8 cellular contexts compared by ENCODE assay signal in genomic region chr19:4390017-4390861, GRCh38. TPM values are rescaled to one million over a fixed set of nuclear protein-coding genes. Genes with fewer than 3 reads are reported as not detected.
DNase-seq lines count a peak whose midpoint lies in the region; ATAC-seq and TF ChIP-seq lines count a peak whose summit lies in the region.

No MANE protein-coding gene starts in this region.

- intact Hi-C loops in A673 (cut with micrococcal nuclease; ENCODE audit: unreplicated experiment): no loop called here

- H3K27ac ChIP-seq in A673 (ENCODE audit: low read depth, low read length, poor library complexity, severe bottlenecking) (peak overlapping the region; percentile 76), duodenal mucosa (ENCODE audit: low read depth, low read length) (peak overlapping the region; percentile 26)

- H3K36me3 ChIP-seq in A673 (ENCODE audit: insufficient read depth, low read length, poor library complexity, severe bottlenecking) (peaks cover 3% of the 10 kb centered on the region), duodenal mucosa (ENCODE audit: control insufficient read depth in 1 of 2, insufficient read depth in 2 of 2, low read length in 2 of 2) (peaks cover 10 to 33% of the 10 kb centered on the region in 2 donors), mucosa of stomach (ENCODE audit: control insufficient read depth, insufficient read depth, low read length) (peaks cover 7% of the 10 kb centered on the region)

- H3K9me3 ChIP-seq in A673 (ENCODE audit: low read depth, low read length, poor library complexity, severe bottlenecking) (no peaks in the 10 kb centered on the region), duodenal mucosa (ENCODE audit: control insufficient read depth in 1 of 2, low read length in 2 of 2) (no peaks in the 10 kb centered on the region), mucosa of stomach (ENCODE audit: control insufficient read depth, low read length) (no peaks in the 10 kb centered on the region)

- H3K4me1 ChIP-seq in A673 (ENCODE audit: insufficient read depth, low read length, poor library complexity, severe bottlenecking) (peaks cover 28% of the 10 kb centered on the region), duodenal mucosa (ENCODE audit: control insufficient read depth in 1 of 2, insufficient read depth in 2 of 2, low read length in 2 of 2) (peaks cover 56 to 57% of the 10 kb centered on the region in 2 donors), mucosa of stomach (ENCODE audit: control insufficient read depth, insufficient read depth, low read length) (peaks cover 40% of the 10 kb centered on the region)

- no peak for ATAC-seq in GM19455 (IDR thresholded peaks at IDR 0.05; ENCODE audit: unreplicated experiment)
- no peak for ATAC-seq in HG03095 (IDR thresholded peaks at IDR 0.05; ENCODE audit: unreplicated experiment)

- H3K4me3 ChIP-seq in A673 (ENCODE audit: low read depth, low read length, poor library complexity, severe bottlenecking) (no peak overlapping the region), duodenal mucosa (ENCODE audit: low read depth in 1 of 2, low read length in 2 of 2) (peak overlapping the region; percentile 49 to 55), mucosa of stomach (ENCODE audit: low read length) (no peak overlapping the region)

- BruUV-seq in A673 (replicated peaks; lab: Mats Ljungman, UMichigan): no TSS peak

- DNase-seq in A673 (ENCODE audit: low spot score): peak; percentile 67
- DNase-seq in NCI-H2227 (lab: John Stamatoyannopoulos, UW; ENCODE audit: unreplicated experiment): peak; percentile 73
- no peak for DNase-seq in stimulated activated CD4-positive, alpha-beta T cell treated with anti-CD3 and anti-CD28 coated beads, Interleukin-4, amount 100 ng/mL, for 24 hours
- DNase-seq in NCI-H1930 (lab: John Stamatoyannopoulos, UW): no peak

- CTCF ChIA-PET in A673 (lab: Charles Lee): interaction anchor here (0.5 to 0.6 kb wide), 2 partner anchors 20 to 157 kb away, joined by 3 to 9 read pairs; no protein-coding TSS in a partner anchor

- POLR2A ChIA-PET in A673 (lab: Charles Lee; ENCODE audit: low non-redundant PET): no interaction called here

- H3K9ac ChIP-seq in duodenal mucosa (ENCODE audit: low read depth in 1 of 2, low read length in 2 of 2) (peak overlapping the region; percentile 47 to 59), mucosa of stomach (ENCODE audit: low read length) (peak overlapping the region; percentile 53)

- no peak for TF ChIP-seq CTCF in A673 (conservative IDR thresholded peaks at IDR 0.05; ENCODE audit: low read depth, low read length)

- H3K27me3 ChIP-seq in A673 (replicated peaks; ENCODE audit: insufficient read depth, low read depth, low read length, poor library complexity): no peaks in the 10 kb centered on the region
- H3K27me3 ChIP-seq in duodenal mucosa (ENCODE audit: control insufficient read depth in 1 of 2, insufficient read depth in 2 of 2, low read length in 2 of 2): no peaks in the 10 kb centered on the region
- no peaks in the 10 kb centered on the region for H3K27me3 ChIP-seq in mucosa of stomach (ENCODE audit: control insufficient read depth, insufficient read depth, low read length)

RNA-seq across cellular contexts. Expression of gene SH3GL1, which starts 10.1 kb away (rescaled TPM):
- 100 and 108 TPM in 2 replicates for total RNA-seq in A673 (2021)

RNA-seq across cellular contexts. Expression of gene CHAF1A, which starts 12.2 kb away (rescaled TPM):
- 115 and 119 TPM in 2 replicates for total RNA-seq in A673 (2021)

RNA-seq across cellular contexts. Expression of gene MPND, which starts 46.9 kb away (rescaled TPM):
- total RNA-seq in A673 (2021): 22.6 and 26.3 TPM in 2 replicates

RNA-seq across cellular contexts. Expression of gene STAP2, which starts 51.6 kb away (rescaled TPM):
- total RNA-seq in A673 (2021): 2.0 and 3.0 TPM in 2 replicates

Comparison
In these comparisons a context has a peak if more than half of its experiments do, and no peak if none do; other contexts are left out.
1. DNase-seq: peak in A673 (single experiment) and NCI-H2227 (single experiment); none in stimulated activated CD4-positive, alpha-beta T cell treated with anti-CD3 and anti-CD28 coated beads, Interleukin-4, amount 100 ng/mL, for 24 hours (single experiment) and NCI-H1930 (0 of 2).
2. H3K4me3 ChIP-seq: peak in duodenal mucosa (2 of 2); none in A673 (single experiment) and mucosa of stomach (single experiment).